In the genomic region with DNA sequence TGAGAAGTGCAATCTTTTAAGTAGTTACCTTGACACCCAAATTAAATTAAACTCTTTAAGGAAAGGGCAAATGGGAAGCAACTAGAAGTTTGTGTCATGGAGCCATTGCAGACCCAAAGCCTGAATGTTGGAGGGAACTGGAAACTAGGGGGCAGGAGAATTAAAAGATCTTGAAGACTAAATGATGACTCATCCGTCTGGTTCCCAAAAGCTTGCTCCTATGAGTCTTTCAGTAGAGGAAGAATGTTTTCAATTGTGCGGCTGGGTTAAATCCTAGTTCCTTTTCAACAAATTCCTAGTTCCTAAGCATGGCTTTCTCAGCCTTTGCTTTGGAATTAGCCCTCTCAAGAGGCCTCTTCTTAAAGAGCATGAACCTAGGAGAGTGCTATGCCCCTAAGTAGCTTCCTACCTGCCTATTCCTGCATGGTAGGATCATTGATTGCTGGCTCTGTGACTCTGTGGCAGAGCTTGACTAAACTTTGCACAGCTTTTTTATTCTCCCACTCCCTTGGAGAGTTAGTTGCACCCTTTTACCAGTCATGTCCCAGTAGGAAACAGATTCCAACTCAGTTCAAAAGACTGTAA, we compare ENCODE assay signal across 3 cellular contexts.
A peak's percentile ranks its signal among the peaks of the same experiment; 100 is the strongest.
TF ChIP-seq lines count a peak whose summit lies in the region.

No MANE protein-coding gene starts in this region.

TF ChIP-seq in HCT116, 20 proteins besides CTCF, POLR2A, EP300 and RAD21:
- peak; percentile 71 for TF ChIP-seq JUND (IDR thresholded peaks at IDR 0.05)
- TF ChIP-seq, protein P1, sequence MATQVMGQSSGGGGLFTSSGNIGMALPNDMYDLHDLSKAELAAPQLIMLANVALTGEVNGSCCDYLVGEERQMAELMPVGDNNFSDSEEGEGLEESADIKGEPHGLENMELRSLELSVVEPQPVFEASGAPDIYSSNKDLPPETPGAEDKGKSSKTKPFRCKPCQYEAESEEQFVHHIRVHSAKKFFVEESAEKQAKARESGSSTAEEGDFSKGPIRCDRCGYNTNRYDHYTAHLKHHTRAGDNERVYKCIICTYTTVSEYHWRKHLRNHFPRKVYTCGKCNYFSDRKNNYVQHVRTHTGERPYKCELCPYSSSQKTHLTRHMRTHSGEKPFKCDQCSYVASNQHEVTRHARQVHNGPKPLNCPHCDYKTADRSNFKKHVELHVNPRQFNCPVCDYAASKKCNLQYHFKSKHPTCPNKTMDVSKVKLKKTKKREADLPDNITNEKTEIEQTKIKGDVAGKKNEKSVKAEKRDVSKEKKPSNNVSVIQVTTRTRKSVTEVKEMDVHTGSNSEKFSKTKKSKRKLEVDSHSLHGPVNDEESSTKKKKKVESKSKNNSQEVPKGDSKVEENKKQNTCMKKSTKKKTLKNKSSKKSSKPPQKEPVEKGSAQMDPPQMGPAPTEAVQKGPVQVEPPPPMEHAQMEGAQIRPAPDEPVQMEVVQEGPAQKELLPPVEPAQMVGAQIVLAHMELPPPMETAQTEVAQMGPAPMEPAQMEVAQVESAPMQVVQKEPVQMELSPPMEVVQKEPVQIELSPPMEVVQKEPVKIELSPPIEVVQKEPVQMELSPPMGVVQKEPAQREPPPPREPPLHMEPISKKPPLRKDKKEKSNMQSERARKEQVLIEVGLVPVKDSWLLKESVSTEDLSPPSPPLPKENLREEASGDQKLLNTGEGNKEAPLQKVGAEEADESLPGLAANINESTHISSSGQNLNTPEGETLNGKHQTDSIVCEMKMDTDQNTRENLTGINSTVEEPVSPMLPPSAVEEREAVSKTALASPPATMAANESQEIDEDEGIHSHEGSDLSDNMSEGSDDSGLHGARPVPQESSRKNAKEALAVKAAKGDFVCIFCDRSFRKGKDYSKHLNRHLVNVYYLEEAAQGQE (IDR thresholded peaks at IDR 0.05; ENCODE audit: low read depth) = no peak
- TF ChIP-seq, protein P2, sequence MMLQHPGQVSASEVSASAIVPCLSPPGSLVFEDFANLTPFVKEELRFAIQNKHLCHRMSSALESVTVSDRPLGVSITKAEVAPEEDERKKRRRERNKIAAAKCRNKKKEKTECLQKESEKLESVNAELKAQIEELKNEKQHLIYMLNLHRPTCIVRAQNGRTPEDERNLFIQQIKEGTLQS (IDR thresholded peaks at IDR 0.05) = no peak
- peak; percentile 61 for TF ChIP-seq FOSL1 (IDR thresholded peaks at IDR 0.05; ENCODE audit: low read depth)

TF ChIP-seq in SK-N-SH, 30 proteins besides CTCF, POLR2A, EP300 and RAD21:
- TF ChIP-seq POLR2AphosphoS5 (IDR thresholded peaks at IDR 0.05; ENCODE audit: low read depth, low read length) = no peak
- TF ChIP-seq, protein P3, sequence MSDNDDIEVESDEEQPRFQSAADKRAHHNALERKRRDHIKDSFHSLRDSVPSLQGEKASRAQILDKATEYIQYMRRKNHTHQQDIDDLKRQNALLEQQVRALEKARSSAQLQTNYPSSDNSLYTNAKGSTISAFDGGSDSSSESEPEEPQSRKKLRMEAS (IDR thresholded peaks at IDR 0.05; ENCODE audit: low read depth) = peak; percentile 59; the same call in 1 of the 2 replicates
- TF ChIP-seq TEAD4 (IDR thresholded peaks at IDR 0.05; ENCODE audit: borderline replicate concordance, insufficient read depth) = no peak
- peak; percentile 76 for TF ChIP-seq TCF12 (IDR thresholded peaks at IDR 0.05)
- TF ChIP-seq FOSL2 (IDR thresholded peaks at IDR 0.05; ENCODE audit: borderline replicate concordance, low read depth) = peak; percentile 91
- peak; percentile 86 for TF ChIP-seq JUND (IDR thresholded peaks at IDR 0.05)
- TF ChIP-seq FOXJ3 (CRISPR knock-in tag; IDR thresholded peaks at IDR 0.05) = no peak
- peak; percentile 21 for TF ChIP-seq SMC3 (IDR thresholded peaks at IDR 0.05; ENCODE audit: low read depth, low read length)

TF ChIP-seq in GM23338, 12 proteins besides CTCF, POLR2A, EP300 and RAD21:
- TF ChIP-seq, protein P4, sequence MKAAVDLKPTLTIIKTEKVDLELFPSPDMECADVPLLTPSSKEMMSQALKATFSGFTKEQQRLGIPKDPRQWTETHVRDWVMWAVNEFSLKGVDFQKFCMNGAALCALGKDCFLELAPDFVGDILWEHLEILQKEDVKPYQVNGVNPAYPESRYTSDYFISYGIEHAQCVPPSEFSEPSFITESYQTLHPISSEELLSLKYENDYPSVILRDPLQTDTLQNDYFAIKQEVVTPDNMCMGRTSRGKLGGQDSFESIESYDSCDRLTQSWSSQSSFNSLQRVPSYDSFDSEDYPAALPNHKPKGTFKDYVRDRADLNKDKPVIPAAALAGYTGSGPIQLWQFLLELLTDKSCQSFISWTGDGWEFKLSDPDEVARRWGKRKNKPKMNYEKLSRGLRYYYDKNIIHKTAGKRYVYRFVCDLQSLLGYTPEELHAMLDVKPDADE (IDR thresholded peaks at IDR 0.05) = no peak
- TF ChIP-seq CREB1 (CRISPR knock-in tag; IDR thresholded peaks at IDR 0.05; ENCODE audit: low read depth) (no peak), EZH2 (IDR thresholded peaks at IDR 0.05; ENCODE audit: low read depth, unreplicated experiment) (no peak), JUNB (IDR thresholded peaks at IDR 0.05; ENCODE audit: unreplicated experiment) (no peak), STAT1 (IDR thresholded peaks at IDR 0.05; ENCODE audit: unreplicated experiment) (no peak), NANOG (IDR thresholded peaks at IDR 0.05; ENCODE audit: borderline replicate concordance) (no peak), POLR2AphosphoS5 (IDR thresholded peaks at IDR 0.05; ENCODE audit: low read depth) (no peak), ZNF114 (CRISPR knock-in tag; IDR thresholded peaks at IDR 0.05) (no peak), EZH2phosphoT487 (IDR thresholded peaks at IDR 0.05; ENCODE audit: unreplicated experiment) (no peak), ZNF331 (CRISPR knock-in tag; IDR thresholded peaks at IDR 0.05; ENCODE audit: low read depth) (no peak)
- TF ChIP-seq, protein P5, sequence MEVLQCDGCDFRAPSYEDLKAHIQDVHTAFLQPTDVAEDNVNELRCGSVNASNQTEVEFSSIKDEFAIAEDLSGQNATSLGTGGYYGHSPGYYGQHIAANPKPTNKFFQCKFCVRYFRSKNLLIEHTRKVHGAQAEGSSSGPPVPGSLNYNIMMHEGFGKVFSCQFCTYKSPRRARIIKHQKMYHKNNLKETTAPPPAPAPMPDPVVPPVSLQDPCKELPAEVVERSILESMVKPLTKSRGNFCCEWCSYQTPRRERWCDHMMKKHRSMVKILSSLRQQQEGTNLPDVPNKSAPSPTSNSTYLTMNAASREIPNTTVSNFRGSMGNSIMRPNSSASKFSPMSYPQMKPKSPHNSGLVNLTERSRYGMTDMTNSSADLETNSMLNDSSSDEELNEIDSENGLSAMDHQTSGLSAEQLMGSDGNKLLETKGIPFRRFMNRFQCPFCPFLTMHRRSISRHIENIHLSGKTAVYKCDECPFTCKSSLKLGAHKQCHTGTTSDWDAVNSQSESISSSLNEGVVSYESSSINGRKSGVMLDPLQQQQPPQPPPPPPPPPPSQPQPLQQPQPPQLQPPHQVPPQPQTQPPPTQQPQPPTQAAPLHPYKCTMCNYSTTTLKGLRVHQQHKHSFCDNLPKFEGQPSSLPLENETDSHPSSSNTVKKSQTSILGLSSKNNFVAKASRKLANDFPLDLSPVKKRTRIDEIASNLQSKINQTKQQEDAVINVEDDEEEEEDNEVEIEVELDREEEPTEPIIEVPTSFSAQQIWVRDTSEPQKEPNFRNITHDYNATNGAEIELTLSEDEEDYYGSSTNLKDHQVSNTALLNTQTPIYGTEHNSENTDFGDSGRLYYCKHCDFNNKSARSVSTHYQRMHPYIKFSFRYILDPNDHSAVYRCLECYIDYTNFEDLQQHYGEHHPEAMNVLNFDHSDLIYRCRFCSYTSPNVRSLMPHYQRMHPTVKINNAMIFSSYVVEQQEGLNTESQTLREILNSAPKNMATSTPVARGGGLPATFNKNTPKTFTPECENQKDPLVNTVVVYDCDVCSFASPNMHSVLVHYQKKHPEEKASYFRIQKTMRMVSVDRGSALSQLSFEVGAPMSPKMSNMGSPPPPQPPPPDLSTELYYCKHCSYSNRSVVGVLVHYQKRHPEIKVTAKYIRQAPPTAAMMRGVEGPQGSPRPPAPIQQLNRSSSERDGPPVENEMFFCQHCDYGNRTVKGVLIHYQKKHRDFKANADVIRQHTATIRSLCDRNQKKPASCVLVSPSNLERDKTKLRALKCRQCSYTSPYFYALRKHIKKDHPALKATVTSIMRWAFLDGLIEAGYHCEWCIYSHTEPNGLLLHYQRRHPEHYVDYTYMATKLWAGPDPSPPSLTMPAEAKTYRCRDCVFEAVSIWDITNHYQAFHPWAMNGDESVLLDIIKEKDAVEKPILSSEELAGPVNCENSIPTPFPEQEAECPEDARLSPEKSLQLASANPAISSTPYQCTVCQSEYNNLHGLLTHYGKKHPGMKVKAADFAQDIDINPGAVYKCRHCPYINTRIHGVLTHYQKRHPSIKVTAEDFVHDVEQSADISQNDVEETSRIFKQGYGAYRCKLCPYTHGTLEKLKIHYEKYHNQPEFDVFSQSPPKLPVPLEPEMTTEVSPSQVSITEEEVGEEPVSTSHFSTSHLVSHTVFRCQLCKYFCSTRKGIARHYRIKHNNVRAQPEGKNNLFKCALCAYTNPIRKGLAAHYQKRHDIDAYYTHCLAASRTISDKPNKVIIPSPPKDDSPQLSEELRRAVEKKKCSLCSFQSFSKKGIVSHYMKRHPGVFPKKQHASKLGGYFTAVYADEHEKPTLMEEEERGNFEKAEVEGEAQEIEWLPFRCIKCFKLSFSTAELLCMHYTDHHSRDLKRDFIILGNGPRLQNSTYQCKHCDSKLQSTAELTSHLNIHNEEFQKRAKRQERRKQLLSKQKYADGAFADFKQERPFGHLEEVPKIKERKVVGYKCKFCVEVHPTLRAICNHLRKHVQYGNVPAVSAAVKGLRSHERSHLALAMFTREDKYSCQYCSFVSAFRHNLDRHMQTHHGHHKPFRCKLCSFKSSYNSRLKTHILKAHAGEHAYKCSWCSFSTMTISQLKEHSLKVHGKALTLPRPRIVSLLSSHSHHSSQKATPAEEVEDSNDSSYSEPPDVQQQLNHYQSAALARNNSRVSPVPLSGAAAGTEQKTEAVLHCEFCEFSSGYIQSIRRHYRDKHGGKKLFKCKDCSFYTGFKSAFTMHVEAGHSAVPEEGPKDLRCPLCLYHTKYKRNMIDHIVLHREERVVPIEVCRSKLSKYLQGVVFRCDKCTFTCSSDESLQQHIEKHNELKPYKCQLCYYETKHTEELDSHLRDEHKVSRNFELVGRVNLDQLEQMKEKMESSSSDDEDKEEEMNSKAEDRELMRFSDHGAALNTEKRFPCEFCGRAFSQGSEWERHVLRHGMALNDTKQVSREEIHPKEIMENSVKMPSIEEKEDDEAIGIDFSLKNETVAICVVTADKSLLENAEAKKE (CRISPR knock-in tag; IDR thresholded peaks at IDR 0.05) = no peak
- TF ChIP-seq, protein P1 (IDR thresholded peaks at IDR 0.05; ENCODE audit: unreplicated experiment) = no peak
